ENCODE assay signal across 8 cellular contexts in genomic region chr11:83061883-83062282, GRCh38. TPM values are rescaled to one million over a fixed set of nuclear protein-coding genes. Genes with fewer than 3 reads are reported as not detected.
DNase-seq lines count a peak whose midpoint lies in the region; ATAC-seq and TF ChIP-seq lines count a peak whose summit lies in the region.

No MANE protein-coding gene starts in this region.

- H3K23ac ChIP-seq in neuronal stem cell (ENCODE audit: low read depth, low read length, poor library complexity): no peak overlapping the region

- H3K9me3 ChIP-seq in BLaER1 (0 out of 2 replicates have a peak, but pooled peaks cover 15% of the 10 kb centered on the region), OCI-LY7 (ENCODE audit: low read length) (peaks cover 51% of the 10 kb centered on the region), neuronal stem cell (replicated peaks in 1 of 2; ENCODE audit: control insufficient read depth in 2 of 2, insufficient read depth in 1 of 2, low read depth in 1 of 2, low read length in 2 of 2) (no peaks in the 10 kb centered on the region)

- H2AFZ ChIP-seq in OCI-LY7 (ENCODE audit: low read length): no peak overlapping the region
- no peak overlapping the region for H2AFZ ChIP-seq in neuronal stem cell (ENCODE audit: low read length)

- no peak overlapping the region for H4K8ac ChIP-seq in neuronal stem cell (ENCODE audit: low read depth, low read length)

- H3K9me2 ChIP-seq in OCI-LY7 (ENCODE audit: insufficient read depth, low read length): no peaks in the 10 kb centered on the region

- intact Hi-C loops in OCI-LY7 (cut with micrococcal nuclease; ENCODE audit: unreplicated experiment): loop anchor here (2.0 to 5.0 kb wide), 3 partner anchors 55 to 155 kb away; no protein-coding TSS in a partner anchor

- H3K27ac ChIP-seq in BLaER1 (no peak overlapping the region; the same call in 1 of the 2 replicates), OCI-LY7 (ENCODE audit: low read depth, low read length, poor library complexity, severe bottlenecking) (peak overlapping the region; percentile 100), neuronal stem cell (replicated peaks; ENCODE audit: low read length) (no peak overlapping the region)

- H3K4me3 ChIP-seq in BLaER1 (no peak overlapping the region), OCI-LY7 (ENCODE audit: low read depth, low read length, poor library complexity, severe bottlenecking) (peak overlapping the region; percentile 62), neuronal stem cell (ENCODE audit: low read length in 2 of 2) (no peak overlapping the region)

- no peak for TF ChIP-seq CTCF in OCI-LY7 (conservative IDR thresholded peaks at IDR 0.05; ENCODE audit: low read length)

- H3K14ac ChIP-seq in neuronal stem cell (ENCODE audit: low read length): no peak overlapping the region

- no peak overlapping the region for H2BK5ac ChIP-seq in neuronal stem cell (ENCODE audit: low read length)

- CTCF ChIA-PET in OCI-LY7 (lab: Charles Lee; ENCODE audit: unreplicated experiment): no interaction called here

- H3K27me3 ChIP-seq in BLaER1: no peaks in the 10 kb centered on the region
- no peaks in the 10 kb centered on the region for H3K27me3 ChIP-seq in neuronal stem cell (ENCODE audit: control insufficient read depth in 3 of 3, insufficient read depth in 3 of 3, low read depth in 1 of 3, low read length in 3 of 3)

- DNase-seq in OCI-LY7 (ENCODE audit: low spot score) (peak; percentile 78), globus pallidus (ENCODE audit: low spot score) (no peak), HT-29 (ENCODE audit: low spot score) (no peak), neuronal stem cell (ENCODE audit: low spot score) (no peak), ACHN (no peak)

- H2BK120ac ChIP-seq in neuronal stem cell (ENCODE audit: low read depth, low read length): no peak overlapping the region

- H3K36me3 ChIP-seq in BLaER1 (no peaks in the 10 kb centered on the region; the same call in 1 of the 2 replicates), OCI-LY7 (ENCODE audit: insufficient read depth, low read length) (peaks cover 71% of the 10 kb centered on the region), neuronal stem cell (replicated peaks in 1 of 2; ENCODE audit: control insufficient read depth in 2 of 2, insufficient read depth in 2 of 2, low read length in 2 of 2) (no peaks in the 10 kb centered on the region)

- no TSS peak for BruUV-seq in OCI-LY7 (replicated peaks; lab: Mats Ljungman, UMichigan)

- POLR2A ChIA-PET in OCI-LY7 (lab: Charles Lee): interaction anchor here (0.7 to 3.1 kb wide), 16 partner anchors 9 to 188 kb away, joined by 3 to 19 read pairs (median 4); partner anchors contain the start of genes DDIAS, PCF11, PRCP and RAB30

- H3K18ac ChIP-seq in neuronal stem cell (ENCODE audit: low read length): no peak overlapping the region

- H2BK15ac ChIP-seq in neuronal stem cell (ENCODE audit: low read length): no peak overlapping the region

- H3K9ac ChIP-seq in BLaER1: no peak overlapping the region
- H3K9ac ChIP-seq in neuronal stem cell (ENCODE audit: low read depth, low read length, poor library complexity): no peak overlapping the region

- H2BK12ac ChIP-seq in neuronal stem cell (ENCODE audit: low read length): no peak overlapping the region

- H4K91ac ChIP-seq in neuronal stem cell (ENCODE audit: low read depth, low read length, poor library complexity): no peak overlapping the region

- H4K20me1 ChIP-seq in BLaER1: no peaks in the 10 kb centered on the region
- H4K20me1 ChIP-seq in OCI-LY7 (ENCODE audit: insufficient read depth, low read length): no peaks in the 10 kb centered on the region

- H3K79me2 ChIP-seq in OCI-LY7 (ENCODE audit: insufficient read depth, low read depth, low read length): peaks cover 88% of the 10 kb centered on the region

- H2AK5ac ChIP-seq in neuronal stem cell (ENCODE audit: low read depth, low read length): no peak overlapping the region

- in situ Hi-C loops in ACHN (cut with HindIII; ENCODE audit: low pct_ligation_motif_present, low pct_unique_long_range_greater_than_20kb, low sequenced_read_pairs): no loop called here

- H3K4me2 ChIP-seq in BLaER1 (peak overlapping the region; percentile 77), OCI-LY7 (ENCODE audit: low read length) (peak overlapping the region; percentile 82), neuronal stem cell (ENCODE audit: insufficient read depth, low read length, poor library complexity, severe bottlenecking) (no peak overlapping the region)

- ATAC-seq in GM18909 (IDR thresholded peaks at IDR 0.05; ENCODE audit: poor library complexity, unreplicated experiment): peak; percentile 71
- ATAC-seq in HG02885 (IDR thresholded peaks at IDR 0.05; ENCODE audit: poor library complexity, unreplicated experiment): peak; percentile 78

- no CpG with 5 or more reads among the region's 4 CpGs for WGBS in neuronal stem cell (ENCODE audit: extremely low coverage in 2 of 2, insufficient read length in 2 of 2, insufficient replicate concordance in 1 of 2), 2 donors

- H3K4me1 ChIP-seq in BLaER1 (peaks cover 36% of the 10 kb centered on the region), OCI-LY7 (ENCODE audit: insufficient read depth, low read length, poor library complexity, severe bottlenecking) (peaks cover 93% of the 10 kb centered on the region), neuronal stem cell (ENCODE audit: control insufficient read depth in 2 of 2, insufficient read depth in 1 of 2, low read depth in 1 of 2, low read length in 2 of 2) (no peaks in the 10 kb centered on the region)

- no peak overlapping the region for H3K4ac ChIP-seq in neuronal stem cell (ENCODE audit: low read length)

- no peaks in the 10 kb centered on the region for H3K79me1 ChIP-seq in neuronal stem cell (ENCODE audit: low read depth, low read length)

RNA-seq across cellular contexts. Expression of gene RAB30, which starts 9.8 kb away (rescaled TPM):
- total RNA-seq in OCI-LY7 (2014; rRNA removed; shearing (Covaris generic)): 27.1 and 33.3 TPM in 2 replicates
- total RNA-seq in OCI-LY7 (2022): 132 TPM in 2 replicates
- total RNA-seq in HT-29 (2014; rRNA removed; shearing (Covaris generic)): 1.1 and 1.2 TPM in 2 replicates
- polyA plus RNA-seq in neuronal stem cell (2013, experiment 1 of 2): 2.9 TPM
- 2.9 TPM for polyA plus RNA-seq in neuronal stem cell (2013, experiment 2 of 2)

Comparison
In these comparisons a context has a peak if more than half of its experiments do, and no peak if none do; other contexts are left out.
1. RNA of gene RAB30, which starts 9.8 kb away (total RNA-seq): 27.1 to 132 TPM in OCI-LY7; 1.1 to 1.2 TPM in HT-29; every median in the first group is over 10 times any median in the second.